ENCODE assay signal across 6 cellular contexts in the genomic region with DNA sequence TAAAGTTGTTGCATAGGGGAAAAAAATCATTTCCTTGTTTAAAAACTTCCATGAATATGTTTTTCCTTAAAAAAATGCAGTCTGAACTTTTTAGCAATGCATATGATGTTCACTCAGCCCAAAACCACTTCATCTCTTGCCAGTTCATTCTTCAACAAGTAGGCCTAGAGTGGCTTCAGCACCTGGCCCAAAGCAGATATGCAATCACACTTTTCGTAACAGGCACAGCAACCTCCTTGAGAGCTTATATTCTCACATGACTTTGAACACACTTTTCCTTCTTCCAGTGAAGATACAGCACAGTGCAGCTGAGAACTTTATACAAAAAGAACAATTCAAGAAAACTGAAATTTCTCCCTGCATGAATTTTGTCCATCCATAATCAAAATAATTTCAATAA.
"Had no signal": no experiment of that assay in that cellular context is flagged by ENCODE, and none has a peak within 500 bp of the region (broad histone marks: within the 10 kb centered on the region; RNA-seq: fewer than 3 reads in every experiment).

No MANE protein-coding gene starts in this region.

- H3K4me3 Mint-ChIP-seq: GM23338, H9, IgD-negative memory B cell had no signal

- H3K27me3 Mint-ChIP-seq: IgD-negative memory B cell had no signal

- H3K27ac ChIP-seq: HL-60 had no signal

- DNase-seq: H9, HCEC 1CT had no signal

- H3K4me3 ChIP-seq: GM23338 had no signal

- H3K27ac Mint-ChIP-seq: GM23338, H9, IgD-negative memory B cell had no signal

- H3K4me1 Mint-ChIP-seq: GM23338, H9, IgD-negative memory B cell had no signal

- ATAC-seq: GM23338, HepG2 had no signal

- H3K9me3 Mint-ChIP-seq: GM23338, H9, IgD-negative memory B cell had no signal
